In the genomic region with DNA sequence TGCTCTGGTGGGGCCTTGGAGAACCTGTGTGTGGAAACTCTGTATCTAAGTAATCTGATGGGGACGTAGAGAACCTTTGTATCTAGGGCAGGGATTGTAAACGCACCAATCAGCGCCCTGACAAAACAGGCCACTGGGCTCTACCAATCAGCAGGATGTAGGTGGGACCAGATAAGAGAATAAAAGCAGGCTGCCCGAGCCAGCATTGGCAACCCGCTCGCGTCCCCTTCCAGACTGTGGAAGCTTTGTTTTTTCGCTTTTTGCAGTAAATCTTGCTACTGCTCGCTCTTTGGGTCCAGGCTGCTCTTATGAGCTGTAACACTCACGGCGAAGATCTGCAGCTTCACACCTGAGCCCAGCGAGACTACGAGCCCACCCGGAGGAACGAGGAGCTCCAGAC, we compare ENCODE assay signal across 3 cellular contexts.
DNase-seq lines count a peak whose midpoint lies in the region; ATAC-seq, FAIRE-seq and TF ChIP-seq lines count a peak whose summit lies in the region.
"Not testable (repeated sequence)": the region's sequence is repeated elsewhere in the genome, so short reads cannot be mapped to it uniquely, and the experiment has no call there.

No MANE protein-coding gene starts in this region.

- H3K4me2 ChIP-seq in K562 (ENCODE audit: insufficient read depth, low read length); neuronal stem cell (ENCODE audit: insufficient read depth, low read length, poor library complexity, severe bottlenecking): not testable (repeated sequence)

- not testable (repeated sequence) for H4K8ac ChIP-seq in neuronal stem cell (ENCODE audit: low read depth, low read length)

- not testable (repeated sequence) for H2BK15ac ChIP-seq in neuronal stem cell (ENCODE audit: low read length)

- H3K4me3 ChIP-seq in K562; neuronal stem cell (ENCODE audit: low read length in 2 of 2): not testable (repeated sequence)
- peak overlapping the region in 1 of 2 donors; percentile 5 for H3K4me3 ChIP-seq in testis

- H3K18ac ChIP-seq in neuronal stem cell (ENCODE audit: low read length): not testable (repeated sequence)

- H3K14ac ChIP-seq in neuronal stem cell (ENCODE audit: low read length): not testable (repeated sequence)

- not testable (repeated sequence) for H3K9me1 ChIP-seq in K562 (ENCODE audit: control insufficient read depth, insufficient read depth, low read length)

- H3K27ac ChIP-seq in K562 (ENCODE audit: extremely low read depth, low read depth, low read length); neuronal stem cell (replicated peaks; ENCODE audit: low read length); testis: not testable (repeated sequence)

- not testable (repeated sequence) for H2BK120ac ChIP-seq in neuronal stem cell (ENCODE audit: low read depth, low read length)

- POLR2A ChIA-PET in K562 (lab: Yijun Ruan, JAX): not testable (repeated sequence)

- not testable (repeated sequence) for H2BK12ac ChIP-seq in neuronal stem cell (ENCODE audit: low read length)

- H3K79me2 ChIP-seq in K562 (ENCODE audit: control insufficient read depth, insufficient read depth, low read length): not testable (repeated sequence)

- not testable (repeated sequence) for H4K91ac ChIP-seq in neuronal stem cell (ENCODE audit: low read depth, low read length, poor library complexity)

- intact Hi-C loops in K562 (cut with micrococcal nuclease); testis (cut with DNase I; ENCODE audit: low total_unique reads): not testable (repeated sequence)

- CTCF ChIA-PET in K562 (lab: Yijun Ruan, JAX; ENCODE audit: low intra/inter-chr PET ratio): not testable (repeated sequence)

- not testable (repeated sequence) for H3K9ac ChIP-seq in K562 (ENCODE audit: insufficient read depth in 1 of 2, low read depth in 2 of 2, low read length in 2 of 2); neuronal stem cell (ENCODE audit: low read depth, low read length, poor library complexity)

- not testable (repeated sequence) for H3K23ac ChIP-seq in neuronal stem cell (ENCODE audit: low read depth, low read length, poor library complexity)

- H3K27me3 ChIP-seq in K562 (ENCODE audit: control insufficient read depth in 2 of 2, insufficient read depth in 2 of 2, low read length in 2 of 2); neuronal stem cell (ENCODE audit: control insufficient read depth in 3 of 3, insufficient read depth in 3 of 3, low read depth in 1 of 3, low read length in 3 of 3); testis: not testable (repeated sequence)

- not testable (repeated sequence) for TF ChIP-seq CTCF in K562 (IDR thresholded peaks at IDR 0.05 in 2 of 3, conservative IDR thresholded peaks at IDR 0.05 in 1 of 3; ENCODE audit: insufficient read depth in 2 of 3, low read depth in 1 of 3, low read length in 3 of 3); testis (IDR thresholded peaks at IDR 0.05)

- DNase-seq in K562 (ENCODE audit: extremely low read depth in 1 of 4, low spot score in 3 of 4) (peak in 1 of 4 experiments; percentile 9), testis (peak; percentile 62)
- DNase-seq in neuronal stem cell (ENCODE audit: low spot score): not testable (repeated sequence)

- not testable (repeated sequence) for H3K4me1 ChIP-seq in K562 (replicated peaks in 1 of 2; ENCODE audit: control insufficient read depth in 2 of 2, insufficient read depth in 2 of 2, low read length in 2 of 2); neuronal stem cell (ENCODE audit: control insufficient read depth in 2 of 2, insufficient read depth in 1 of 2, low read depth in 1 of 2, low read length in 2 of 2); testis

- not testable (repeated sequence) for H2AK5ac ChIP-seq in neuronal stem cell (ENCODE audit: low read depth, low read length)

- in situ Hi-C loops in K562 (cut with MboI): not testable (repeated sequence)

- FAIRE-seq in K562 (lab: Jason Lieb, UNC): not testable (repeated sequence)

- not testable (repeated sequence) for TF ChIP-seq EP300 in K562 (IDR thresholded peaks at IDR 0.05; ENCODE audit: low read length)

- BruUV-seq in K562 (replicated peaks; lab: Mats Ljungman, UMichigan): not testable (repeated sequence)

- not testable (repeated sequence) for H3K9me3 ChIP-seq in K562 (replicated peaks; ENCODE audit: control insufficient read depth, insufficient read depth, low read depth, low read length); neuronal stem cell (replicated peaks in 1 of 2; ENCODE audit: control insufficient read depth in 2 of 2, insufficient read depth in 1 of 2, low read depth in 1 of 2, low read length in 2 of 2); testis

- not testable (repeated sequence) for H3K36me3 ChIP-seq in K562 (ENCODE audit: control insufficient read depth, insufficient read depth, low read length); neuronal stem cell (replicated peaks in 1 of 2; ENCODE audit: control insufficient read depth in 2 of 2, insufficient read depth in 2 of 2, low read length in 2 of 2); testis (ENCODE audit: low read depth, missing control alignments)

- peak; percentile 52; the same call in 1 of the 2 replicates for TF ChIP-seq POLR2A in K562 (conservative IDR thresholded peaks at IDR 0.05)
- TF ChIP-seq POLR2A in testis (IDR thresholded peaks at IDR 0.05): not testable (repeated sequence)

- H3K4ac ChIP-seq in neuronal stem cell (ENCODE audit: low read length): not testable (repeated sequence)

- not testable (repeated sequence) for ATAC-seq in K562

- H4K20me1 ChIP-seq in K562 (replicated peaks; ENCODE audit: control insufficient read depth, insufficient read depth, low read length): not testable (repeated sequence)

- WGBS in K562 (ENCODE audit: insufficient coverage, low coverage, missing lambda C conversion rate): 13% methylated on average over 13 of the region's 15 CpGs
- WGBS in neuronal stem cell (ENCODE audit: extremely low coverage in 2 of 2, insufficient read length in 2 of 2, insufficient replicate concordance in 1 of 2), 2 donors: no CpG with 5 or more reads among the region's 15 CpGs
- WGBS in testis, 2 donors: 69 to 72% methylated on average over 15 of the region's 15 CpGs

- not testable (repeated sequence) for TF ChIP-seq RAD21 in K562 (CRISPR knock-in tag; conservative IDR thresholded peaks at IDR 0.05 in 1 of 2, IDR thresholded peaks at IDR 0.05 in 1 of 2)

- not testable (repeated sequence) for H3K79me1 ChIP-seq in neuronal stem cell (ENCODE audit: low read depth, low read length)

- H2AFZ ChIP-seq in K562 (ENCODE audit: low read depth, low read length): not testable (repeated sequence)
- peak overlapping the region; percentile 7 for H2AFZ ChIP-seq in neuronal stem cell (ENCODE audit: low read length)

- not testable (repeated sequence) for H2BK5ac ChIP-seq in neuronal stem cell (ENCODE audit: low read length)

TF ChIP-seq in K562, 482 proteins besides CTCF, POLR2A, EP300 and RAD21:
- TF ChIP-seq POLR2H (tag; IDR thresholded peaks at IDR 0.05; ENCODE audit: low read depth) (peak; percentile 52; the same call in 1 of the 2 replicates), POLR2AphosphoS5 (IDR thresholded peaks at IDR 0.05; ENCODE audit: control insufficient read depth, insufficient read depth, low read depth, low read length) (peak; percentile 20; the same call in 1 of the 2 replicates)
